In the genomic region with DNA sequence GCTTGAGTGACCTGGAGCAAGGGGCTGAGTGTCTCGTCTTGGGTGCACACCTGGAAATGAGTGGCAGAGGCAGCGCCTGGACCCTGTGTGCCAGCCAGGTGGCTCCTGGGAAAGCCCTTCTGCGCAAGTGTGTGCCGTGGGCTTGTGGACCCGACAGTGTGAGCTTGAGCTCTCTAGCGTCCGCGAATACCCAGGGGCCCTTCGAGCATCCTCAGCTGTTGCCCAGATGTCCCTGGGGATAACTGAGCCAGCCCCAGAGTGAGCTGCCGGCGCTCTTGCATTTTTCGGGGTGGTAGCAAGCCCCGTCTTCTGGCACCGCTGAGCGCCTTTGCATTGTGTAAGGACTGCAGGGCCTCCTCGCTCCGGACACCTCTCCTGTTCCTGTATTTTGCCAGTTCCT, we compare ENCODE assay signal across 1 cellular context.
TF ChIP-seq lines count a peak whose summit lies in the region.

No MANE protein-coding gene starts in this region.

TF ChIP-seq in WTC11, 78 proteins besides CTCF, POLR2A, EP300 and RAD21 (continued from another document):
- TF ChIP-seq, protein P1, sequence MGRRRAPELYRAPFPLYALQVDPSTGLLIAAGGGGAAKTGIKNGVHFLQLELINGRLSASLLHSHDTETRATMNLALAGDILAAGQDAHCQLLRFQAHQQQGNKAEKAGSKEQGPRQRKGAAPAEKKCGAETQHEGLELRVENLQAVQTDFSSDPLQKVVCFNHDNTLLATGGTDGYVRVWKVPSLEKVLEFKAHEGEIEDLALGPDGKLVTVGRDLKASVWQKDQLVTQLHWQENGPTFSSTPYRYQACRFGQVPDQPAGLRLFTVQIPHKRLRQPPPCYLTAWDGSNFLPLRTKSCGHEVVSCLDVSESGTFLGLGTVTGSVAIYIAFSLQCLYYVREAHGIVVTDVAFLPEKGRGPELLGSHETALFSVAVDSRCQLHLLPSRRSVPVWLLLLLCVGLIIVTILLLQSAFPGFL (CRISPR knock-in tag; IDR thresholded peaks at IDR 0.05; ENCODE audit: borderline replicate concordance) = no peak
- TF ChIP-seq SMAD4 (CRISPR knock-in tag; IDR thresholded peaks at IDR 0.05) (no peak), NFATC4 (CRISPR knock-in tag; IDR thresholded peaks at IDR 0.05) (no peak), KAT7 (CRISPR knock-in tag; IDR thresholded peaks at IDR 0.05; ENCODE audit: borderline replicate concordance) (no peak)
